ENCODE assay signal across 7 cellular contexts in genomic region chr19:3028305-3029069, GRCh38. TPM values are rescaled to one million over a fixed set of nuclear protein-coding genes. Genes with fewer than 3 reads are reported as not detected.
DNase-seq lines count a peak whose midpoint lies in the region; ATAC-seq and TF ChIP-seq lines count a peak whose summit lies in the region.

No MANE protein-coding gene starts in this region.

- H3K27me3 ChIP-seq in IMR-90 (ENCODE audit: control insufficient read depth, insufficient read depth, low read length) = peaks cover 59% of the 10 kb centered on the region
- peaks cover 71% of the 10 kb centered on the region for H3K27me3 ChIP-seq in iPS-15b (ENCODE audit: control insufficient read depth, insufficient read depth, low read length)

- intact Hi-C loops in IMR-90 (cut with micrococcal nuclease) = no loop called here

- no TSS peak for BruUV-seq in IMR-90 (replicated peaks; lab: Mats Ljungman, UMichigan)

- no peak overlapping the region for H3K18ac ChIP-seq in IMR-90 (ENCODE audit: low read depth, low read length)

- no peaks in the 10 kb centered on the region for H3K9me3 Mint-ChIP-seq in activated naive CD4-positive, alpha-beta T cell treated with anti-CD3 and anti-CD28 coated beads, Interleukin-2, amount 10 ng/mL, durations not matched to agents 7 days and 5 days
- H3K9me3 Mint-ChIP-seq in stimulated activated naive B cell treated with anti-CD40 and anti-IgM and Interleukin-4, amounts not matched to agents 10 μg/mL and 1 μg/mL and 100 μg/mL, for 72 hours = no peaks in the 10 kb centered on the region

- H4K8ac ChIP-seq in IMR-90 (ENCODE audit: low read depth in 2 of 2, low read length in 2 of 2) = no peak overlapping the region

- no peak overlapping the region for H2BK120ac ChIP-seq in IMR-90 (ENCODE audit: low read depth, low read length)

- no CpG with 5 or more reads among the region's 40 CpGs for WGBS in IMR-90 (ENCODE audit: extremely low coverage in 2 of 2, insufficient read length in 1 of 2), 2 experiments

- H3K27ac Mint-ChIP-seq in activated naive CD4-positive, alpha-beta T cell treated with anti-CD3 and anti-CD28 coated beads, Interleukin-2, amount 10 ng/mL, durations not matched to agents 7 days and 5 days = no peak overlapping the region
- no peak overlapping the region for H3K27ac Mint-ChIP-seq in stimulated activated naive B cell treated with anti-CD40 and anti-IgM and Interleukin-4, amounts not matched to agents 10 μg/mL and 1 μg/mL and 100 μg/mL, for 72 hours

- H3K4me3 ChIP-seq in IMR-90 (ENCODE audit: insufficient read depth, low read depth, low read length) = peak overlapping the region; percentile 39
- H3K4me3 ChIP-seq in iPS-15b (ENCODE audit: low read depth, low read length) = peak overlapping the region; percentile 54

- dilution Hi-C loops in IMR-90 (cut with HindIII; ENCODE audit: low sequenced_read_pairs, unreplicated experiment) = no loop called here

- H3K27ac ChIP-seq in IMR-90 (ENCODE audit: insufficient read depth, low read length) = no peak overlapping the region

- no peak overlapping the region for H2AK9ac ChIP-seq in IMR-90 (replicated peaks; ENCODE audit: low read depth, low read length, poor library complexity)

- H3K4me3 Mint-ChIP-seq in activated naive CD4-positive, alpha-beta T cell treated with anti-CD3 and anti-CD28 coated beads, Interleukin-2, amount 10 ng/mL, durations not matched to agents 7 days and 5 days = peak overlapping the region; percentile 60
- peak overlapping the region; percentile 75 to 76 for H3K4me3 Mint-ChIP-seq in stimulated activated naive B cell treated with anti-CD40 and anti-IgM and Interleukin-4, amounts not matched to agents 10 μg/mL and 1 μg/mL and 100 μg/mL, for 72 hours

- H3K79me1 ChIP-seq in IMR-90 (ENCODE audit: low read depth in 1 of 2, low read length in 2 of 2) = no peaks in the 10 kb centered on the region

- no peak overlapping the region for H3K14ac ChIP-seq in IMR-90 (replicated peaks; ENCODE audit: low read depth, low read length)

- TF ChIP-seq CTCF in IMR-90 (conservative IDR thresholded peaks at IDR 0.05; ENCODE audit: low read depth, low read length) = no peak

- no peak overlapping the region for H3K4ac ChIP-seq in IMR-90 (ENCODE audit: low read depth, low read length)

- no peaks in the 10 kb centered on the region for H3K9me1 ChIP-seq in IMR-90 (ENCODE audit: insufficient read depth, low read length)

- peak; percentile 35 for ATAC-seq in IMR-90 (ENCODE audit: low read depth)
- peak; percentile 22 to 26 for ATAC-seq in stimulated activated naive B cell treated with anti-CD40 and anti-IgM and Interleukin-4, amounts not matched to agents 10 μg/mL and 1 μg/mL and 100 μg/mL, for 72 hours (replicated peaks)
- no peak for ATAC-seq in HG02884 (IDR thresholded peaks at IDR 0.05; ENCODE audit: unreplicated experiment)

- no peaks in the 10 kb centered on the region for H4K20me1 ChIP-seq in IMR-90 (ENCODE audit: insufficient read depth, low read length)

- H3K4me1 Mint-ChIP-seq in activated naive CD4-positive, alpha-beta T cell treated with anti-CD3 and anti-CD28 coated beads, Interleukin-2, amount 10 ng/mL, durations not matched to agents 7 days and 5 days = peaks cover 32% of the 10 kb centered on the region
- peaks cover 17 to 33% of the 10 kb centered on the region in 2 donors for H3K4me1 Mint-ChIP-seq in stimulated activated naive B cell treated with anti-CD40 and anti-IgM and Interleukin-4, amounts not matched to agents 10 μg/mL and 1 μg/mL and 100 μg/mL, for 72 hours

- H4K5ac ChIP-seq in IMR-90 (ENCODE audit: low read depth, low read length) = no peak overlapping the region

- in situ Hi-C loops in IMR-90 (cut with MboI; ENCODE audit: low sequenced_read_pairs) (no loop called here), KBM-7 (cut with MboI; ENCODE audit: low pct_unique_long_range_greater_than_20kb, low sequenced_read_pairs) (no loop called here)

- H3K56ac ChIP-seq in IMR-90 (ENCODE audit: extremely low read depth, insufficient read depth, low read length) = no peak overlapping the region

- no peaks in the 10 kb centered on the region for H3K36me3 Mint-ChIP-seq in activated naive CD4-positive, alpha-beta T cell treated with anti-CD3 and anti-CD28 coated beads, Interleukin-2, amount 10 ng/mL, durations not matched to agents 7 days and 5 days
- H3K36me3 Mint-ChIP-seq in stimulated activated naive B cell treated with anti-CD40 and anti-IgM and Interleukin-4, amounts not matched to agents 10 μg/mL and 1 μg/mL and 100 μg/mL, for 72 hours = no peaks in the 10 kb centered on the region

- H3K9ac ChIP-seq in IMR-90 (ENCODE audit: low read depth, low read length) (no peak overlapping the region), iPS-15b (ENCODE audit: low read depth, low read length) (no peak overlapping the region)

- H3K9me3 ChIP-seq in IMR-90 (ENCODE audit: control insufficient read depth, insufficient read depth, low read length) (no peaks in the 10 kb centered on the region), iPS-15b (ENCODE audit: control insufficient read depth, insufficient read depth, low read length) (no peaks in the 10 kb centered on the region)

- no peak overlapping the region for H2BK5ac ChIP-seq in IMR-90 (ENCODE audit: low read depth, low read length, poor library complexity, severe bottlenecking)

- peak overlapping the region; percentile 50 for H3K4me2 ChIP-seq in IMR-90 (ENCODE audit: low read depth, low read length)

- H2AK5ac ChIP-seq in IMR-90 (ENCODE audit: low read depth, low read length) = no peak overlapping the region

- H3K27me3 Mint-ChIP-seq in activated naive CD4-positive, alpha-beta T cell treated with anti-CD3 and anti-CD28 coated beads, Interleukin-2, amount 10 ng/mL, durations not matched to agents 7 days and 5 days = peaks cover 91% of the 10 kb centered on the region
- H3K27me3 Mint-ChIP-seq in stimulated activated naive B cell treated with anti-CD40 and anti-IgM and Interleukin-4, amounts not matched to agents 10 μg/mL and 1 μg/mL and 100 μg/mL, for 72 hours = peaks cover 46 to 51% of the 10 kb centered on the region in 2 donors

- TF ChIP-seq POLR2A in IMR-90 (IDR thresholded peaks at IDR 0.05; ENCODE audit: low read depth, low read length) = no peak

- H3K36me3 ChIP-seq in IMR-90 (ENCODE audit: control insufficient read depth, insufficient read depth, low read length) (no peaks in the 10 kb centered on the region), iPS-15b (ENCODE audit: control insufficient read depth, insufficient read depth, low read length) (no peaks in the 10 kb centered on the region)

- H3K23ac ChIP-seq in IMR-90 (ENCODE audit: low read depth, low read length) = no peak overlapping the region

- DNase-seq in IMR-90 = no peak
- DNase-seq in activated naive CD4-positive, alpha-beta T cell treated with anti-CD3 and anti-CD28 coated beads, Interleukin-2, amount 10 ng/mL, durations not matched to agents 7 days and 5 days = peak; percentile 39
- no peak for DNase-seq in stimulated activated naive B cell treated with anti-CD40 and anti-IgM and Interleukin-4, amounts not matched to agents 10 μg/mL and 1 μg/mL and 100 μg/mL, for 72 hours
- DNase-seq in COR-L47 (lab: John Stamatoyannopoulos, UW) = no peak
- no peak for DNase-seq in KBM-7

- TF ChIP-seq RAD21 in IMR-90 (IDR thresholded peaks at IDR 0.05; ENCODE audit: low read length) = no peak

- H2AFZ ChIP-seq in IMR-90 (replicated peaks; ENCODE audit: low read length, poor library complexity) = no peak overlapping the region

- POLR2A ChIA-PET in IMR-90 (lab: Charles Lee; ENCODE audit: unreplicated experiment) = interaction anchor here (0.6 kb wide), 1 partner anchor 9 kb away, joined by 3 read pairs; no protein-coding TSS in a partner anchor

- CTCF ChIA-PET in IMR-90 (lab: Yijun Ruan, JAX) = no interaction called here
- CTCF ChIA-PET in activated naive CD4-positive, alpha-beta T cell treated with anti-CD3 and anti-CD28 coated beads, Interleukin-2, amount 10 ng/mL, durations not matched to agents 7 days and 5 days (lab: Charles Lee) = no interaction called here

- H3K4me1 ChIP-seq in IMR-90 (ENCODE audit: control insufficient read depth, insufficient read depth, low read length) = no peaks in the 10 kb centered on the region
- H3K4me1 ChIP-seq in iPS-15b (ENCODE audit: control insufficient read depth, insufficient read depth, low read length) = no peaks in the 10 kb centered on the region

- H2BK20ac ChIP-seq in IMR-90 (ENCODE audit: low read depth, low read length) = no peak overlapping the region

- no peak overlapping the region for H2BK15ac ChIP-seq in IMR-90 (ENCODE audit: low read depth, low read length)

- no peak overlapping the region for H4K91ac ChIP-seq in IMR-90 (ENCODE audit: insufficient read depth, low read depth, low read length)

TF ChIP-seq in IMR-90, 13 proteins besides CTCF, POLR2A, EP300 and RAD21 (continues in another document):
- no peak for TF ChIP-seq NFE2L2 (IDR thresholded peaks at IDR 0.05; ENCODE audit: low read depth, low read length)
- TF ChIP-seq MXI1 (IDR thresholded peaks at IDR 0.05; ENCODE audit: borderline replicate concordance, low read depth, low read length) = no peak
- no peak for TF ChIP-seq RFX5 (IDR thresholded peaks at IDR 0.05; ENCODE audit: low read depth, low read length)
- no peak for TF ChIP-seq MAFK (IDR thresholded peaks at IDR 0.05; ENCODE audit: low read depth, low read length)
- no peak for TF ChIP-seq CHD1 (IDR thresholded peaks at IDR 0.05; ENCODE audit: low read depth, low read length)
- TF ChIP-seq RCOR1 (IDR thresholded peaks at IDR 0.05; ENCODE audit: insufficient replicate concordance, low read length) = no peak
- TF ChIP-seq BHLHE40 (IDR thresholded peaks at IDR 0.05; ENCODE audit: low read depth, low read length) = no peak

RNA-seq across cellular contexts. Expression of gene TLE2, which starts 0.6 kb away (rescaled TPM):
- under 0.01 and 0.28 TPM in 2 replicates for total RNA-seq in IMR-90 (2012; rRNA removed)
- polyA plus RNA-seq in IMR-90 (2012; rRNA removed) = 0.41 and 0.72 TPM in 2 replicates
- polyA plus RNA-seq in IMR-90 (2012; cell fraction: cytosol; rRNA removed) = 0.42 and 0.45 TPM in 2 replicates
- 3.8 and 3.9 TPM in 2 replicates for polyA plus RNA-seq in IMR-90 (2012; cell fraction: nucleus; rRNA removed; ENCODE audit: low replicate concordance)

RNA-seq across cellular contexts. Expression of gene TLE5, which starts 33.8 kb away (rescaled TPM):
- 119 and 121 TPM in 2 replicates for total RNA-seq in IMR-90 (2012; rRNA removed)
- polyA plus RNA-seq in IMR-90 (2012; rRNA removed) = 407 and 444 TPM in 2 replicates
- 218 and 593 TPM in 2 replicates for polyA plus RNA-seq in IMR-90 (2012; cell fraction: cytosol; rRNA removed)
- polyA plus RNA-seq in IMR-90 (2012; cell fraction: nucleus; rRNA removed; ENCODE audit: low replicate concordance) = 457 and 800 TPM in 2 replicates

RNA-seq across cellular contexts. Expression of gene TLE6, which starts 51.1 kb away (rescaled TPM):
- under 0.01 and 0.28 TPM in 2 replicates for total RNA-seq in IMR-90 (2012; rRNA removed)
- 0.17 TPM in 1 of 2 replicates, not detected in the other for polyA plus RNA-seq in IMR-90 (2012; rRNA removed)
- polyA plus RNA-seq in IMR-90 (2012; cell fraction: cytosol; rRNA removed) = 0.14 TPM in 1 of 2 replicates, not detected in the other
- polyA plus RNA-seq in IMR-90 (2012; cell fraction: nucleus; rRNA removed; ENCODE audit: low replicate concordance) = 0.50 and 0.67 TPM in 2 replicates
